ENCODE assay signal across 8 cellular contexts in the genomic region with DNA sequence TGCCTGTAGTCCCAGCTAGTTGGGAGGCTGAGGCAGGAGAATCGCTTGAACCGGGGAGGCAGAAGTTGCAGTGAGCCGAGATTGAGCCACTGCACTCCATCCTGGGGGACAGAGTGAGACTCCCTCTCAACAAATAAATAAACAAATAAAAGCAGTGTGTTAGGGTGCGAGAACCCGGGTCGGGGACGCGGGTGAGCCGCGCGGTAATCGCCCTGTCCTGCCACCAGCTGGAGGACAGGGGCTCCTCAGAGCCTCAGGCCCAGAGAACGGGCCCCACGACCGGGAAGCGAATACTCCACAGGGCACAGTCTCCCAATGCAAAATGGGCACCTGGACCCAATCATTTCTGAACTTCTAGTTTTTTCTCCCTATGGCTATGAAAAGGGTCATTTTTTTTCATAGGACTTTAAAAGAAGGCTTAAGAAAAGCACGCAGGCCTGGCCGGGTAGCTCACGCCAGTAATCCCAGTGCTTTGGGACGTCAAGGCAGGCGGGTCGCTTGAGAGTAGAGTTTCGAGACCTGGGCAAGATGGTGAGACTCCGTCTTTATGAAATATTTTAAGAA. TPM values are rescaled to one million over a fixed set of nuclear protein-coding genes. Genes with fewer than 3 reads are reported as not detected.
A peak's percentile ranks its signal among the peaks of the same experiment; 100 is the strongest.
DNase-seq lines count a peak whose midpoint lies in the region; ATAC-seq and TF ChIP-seq lines count a peak whose summit lies in the region.

No MANE protein-coding gene starts in this region.

- H3K27ac Mint-ChIP-seq in HFFc6: peak overlapping the region; percentile 93
- H3K27ac Mint-ChIP-seq in activated naive CD8-positive, alpha-beta T cell treated with anti-CD3 and anti-CD28 coated beads for 36 hours: peak overlapping the region; percentile 100

- POLR2A ChIA-PET in AG04450 (lab: Yijun Ruan, JAX): no interaction called here

- no peak for TF ChIP-seq POLR2A in lower leg skin (IDR thresholded peaks at IDR 0.05)

- no peaks in the 10 kb centered on the region for H3K9me3 Mint-ChIP-seq in HFFc6
- no peaks in the 10 kb centered on the region for H3K9me3 Mint-ChIP-seq in activated naive CD8-positive, alpha-beta T cell treated with anti-CD3 and anti-CD28 coated beads for 36 hours

- WGBS in lower leg skin, 2 donors: 80 to 82% methylated on average over 24 of the region's 24 CpGs

- intact Hi-C loops in lower leg skin (cut with DNase I; ENCODE audit: low total_unique reads): no loop called here
- intact Hi-C loops in upper lobe of right lung (cut with DNase I): no loop called here

- no peaks in the 10 kb centered on the region; the same call in 1 of the 2 replicates for H3K9me3 ChIP-seq in AG04450 (ENCODE audit: control insufficient read depth, insufficient read depth, low read length)
- no peaks in the 10 kb centered on the region for H3K9me3 ChIP-seq in upper lobe of right lung

- peak overlapping the region; percentile 65 for H3K4me3 ChIP-seq in AG04450 (ENCODE audit: low read depth, low read length)
- H3K4me3 ChIP-seq in lower leg skin (ENCODE audit: low read depth, poor library complexity, severe bottlenecking): peak overlapping the region; percentile 21
- H3K4me3 ChIP-seq in upper lobe of right lung: peak overlapping the region; percentile 97

- ATAC-seq in upper lobe of right lung (no peak), GM19467 (IDR thresholded peaks at IDR 0.05; ENCODE audit: unreplicated experiment) (no peak), HG03196 (IDR thresholded peaks at IDR 0.05; ENCODE audit: unreplicated experiment) (no peak)

- H3K36me3 Mint-ChIP-seq in HFFc6 (ENCODE audit: low read depth): peaks cover 6% of the 10 kb centered on the region
- H3K36me3 Mint-ChIP-seq in activated naive CD8-positive, alpha-beta T cell treated with anti-CD3 and anti-CD28 coated beads for 36 hours: peaks cover 46% of the 10 kb centered on the region

- H3K27ac ChIP-seq in AG04450 (ENCODE audit: low read depth, low read length) (peak overlapping the region; percentile 21), upper lobe of right lung (peak overlapping the region; percentile 77)

- DNase-seq in AG04450 (ENCODE audit: low read depth, low spot score) (no peak), HFFc6 (no peak), lower leg skin (ENCODE audit: low spot score in 2 of 2) (no peak), upper lobe of right lung (no peak), C1 segment of cervical spinal cord (lab: John Stamatoyannopoulos, UW) (no peak)
- DNase-seq in activated naive CD8-positive, alpha-beta T cell treated with anti-CD3 and anti-CD28 coated beads for 36 hours: no peak

- no peaks in the 10 kb centered on the region for H3K27me3 Mint-ChIP-seq in HFFc6 (ENCODE audit: insufficient read depth)
- no peaks in the 10 kb centered on the region for H3K27me3 Mint-ChIP-seq in activated naive CD8-positive, alpha-beta T cell treated with anti-CD3 and anti-CD28 coated beads for 36 hours

- no peaks in the 10 kb centered on the region for H3K27me3 ChIP-seq in AG04450 (ENCODE audit: control insufficient read depth, insufficient read depth, low read length)
- H3K27me3 ChIP-seq in upper lobe of right lung: no peaks in the 10 kb centered on the region

- H3K4me3 Mint-ChIP-seq in HFFc6: peak overlapping the region; percentile 98
- H3K4me3 Mint-ChIP-seq in activated naive CD8-positive, alpha-beta T cell treated with anti-CD3 and anti-CD28 coated beads for 36 hours: peak overlapping the region; percentile 98

- CTCF ChIA-PET in AG04450 (lab: Charles Lee): no interaction called here

- peaks cover 4% of the 10 kb centered on the region for H3K36me3 ChIP-seq in upper lobe of right lung

- TF ChIP-seq CTCF in AG04450 (IDR thresholded peaks at IDR 0.05; ENCODE audit: low read depth, low read length) (no peak), HFFc6 (IDR thresholded peaks at IDR 0.05) (no peak), lower leg skin (IDR thresholded peaks at IDR 0.05) (no peak), upper lobe of right lung (IDR thresholded peaks at IDR 0.05) (no peak)

- H3K4me1 ChIP-seq in upper lobe of right lung: peaks cover 12% of the 10 kb centered on the region

- H3K4me1 Mint-ChIP-seq in HFFc6 (ENCODE audit: low read depth): peaks cover 26% of the 10 kb centered on the region
- peaks cover 25% of the 10 kb centered on the region for H3K4me1 Mint-ChIP-seq in activated naive CD8-positive, alpha-beta T cell treated with anti-CD3 and anti-CD28 coated beads for 36 hours

RNA-seq across cellular contexts. Expression of gene MCM5, which starts 0.7 kb away (rescaled TPM):
- 12.0 and 15.0 TPM in 2 replicates for polyA plus RNA-seq in AG04450 (2011; rRNA removed)
- polyA minus RNA-seq in AG04450 (2011; rRNA and poly(A)+ RNA removed): 31.5 and 33.5 TPM in 2 replicates
- 10 to 100 TPM; 41.1 to 96.3 (median 79.9) TPM for total RNA-seq in HFFc6 (2021; fragmentation: NEBNext Ultra II Directional; extraction: Animal tissue kit (Norgen Biotek cat#: 25700))
- 100 to 1,000 TPM; 342 to 348 TPM for total RNA-seq in activated naive CD8-positive, alpha-beta T cell treated with anti-CD3 and anti-CD28 coated beads for 36 hours
- total RNA-seq in lower leg skin (10 to 100 TPM; 10.1 to 44.3 (median 20.8) TPM), upper lobe of right lung (22.1 TPM)

RNA-seq across cellular contexts. Expression of gene HMOX1, which starts 18.3 kb away (rescaled TPM):
- 55.2 and 69.7 TPM in 2 replicates for polyA plus RNA-seq in AG04450 (2011; rRNA removed)
- polyA minus RNA-seq in AG04450 (2011; rRNA and poly(A)+ RNA removed): 32.3 and 36.2 TPM in 2 replicates
- 100 to 1,000 TPM in 1 of 6 experiments, 10 to 100 TPM in 5; 51.2 to 117 (median 56.2) TPM for total RNA-seq in HFFc6 (2021; fragmentation: NEBNext Ultra II Directional; extraction: Animal tissue kit (Norgen Biotek cat#: 25700))
- total RNA-seq in activated naive CD8-positive, alpha-beta T cell treated with anti-CD3 and anti-CD28 coated beads for 36 hours: under 1 TPM; 0.26 to 0.39 TPM
- total RNA-seq in lower leg skin (100 to 1,000 TPM in 3 of 4 donors, 10 to 100 TPM in 1; 85.5 to 156 (median 112) TPM), upper lobe of right lung (54.0 TPM)

Comparison
In these comparisons a context has a peak if more than half of its experiments do, and no peak if none do; other contexts are left out.
1. H3K4me3 ChIP-seq: peak in every context shown above with its lines; median percentile 97 in upper lobe of right lung; 65 in AG04450; 21 in lower leg skin.
2. RNA of gene HMOX1, which starts 18.3 kb away (total RNA-seq): 85.5 to 156 TPM in lower leg skin, 51.2 to 117 TPM in HFFc6 and 54.0 TPM in upper lobe of right lung (single experiment); 0.26 to 0.39 TPM in activated naive CD8-positive, alpha-beta T cell treated with anti-CD3 and anti-CD28 coated beads for 36 hours; every median in the first group is over 10 times any median in the second.